Comparison of ENCODE assay signal across 20 cellular contexts in the genomic region with DNA sequence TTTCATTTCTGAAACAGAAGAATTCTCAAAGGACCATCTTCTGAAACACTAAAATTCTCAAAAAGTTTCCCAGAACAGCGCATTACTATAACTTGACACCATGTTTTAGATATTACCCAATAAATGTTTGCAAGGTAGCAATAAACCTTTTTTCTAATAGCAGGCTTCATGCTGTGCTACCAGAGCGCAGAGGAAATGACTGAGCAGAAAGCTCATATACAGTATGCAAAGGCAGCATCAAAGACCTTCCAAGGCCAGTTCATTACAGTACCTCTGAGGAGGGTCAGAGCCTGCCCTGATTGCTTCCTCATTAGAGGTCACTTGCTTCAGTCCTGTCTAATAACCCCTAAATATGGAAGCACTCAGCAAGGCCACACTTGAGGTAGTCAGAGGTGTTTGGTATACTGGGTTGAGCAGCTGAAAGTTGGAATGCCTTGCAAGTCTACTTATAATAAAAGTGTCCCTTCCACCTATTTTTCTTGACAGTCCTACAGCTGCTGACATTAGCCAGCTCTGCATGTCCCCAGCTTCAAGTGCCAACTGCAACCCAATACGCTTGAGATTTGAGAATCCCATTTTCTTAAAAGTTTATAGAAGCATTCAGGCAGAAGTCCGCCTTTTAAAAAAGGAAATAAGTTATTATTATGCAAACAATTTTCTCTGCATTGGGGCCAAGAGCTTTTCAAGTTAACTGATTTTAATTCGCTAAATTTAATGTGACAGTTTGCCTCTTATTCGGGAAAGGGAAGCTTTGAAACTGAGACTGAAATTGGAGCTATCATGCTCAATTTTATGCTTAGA.
"Had no signal": no experiment of that assay in that cellular context is flagged by ENCODE, and none has a peak within 500 bp of the region (broad histone marks: within the 10 kb centered on the region; RNA-seq: fewer than 3 reads in every experiment).

No MANE protein-coding gene starts in this region.

- H3K4me3 ChIP-seq: breast epithelium, dorsolateral prefrontal cortex, lung, ovary, sigmoid colon, stomach, testis, upper lobe of right lung had no signal

- H3K27ac ChIP-seq: breast epithelium, dorsolateral prefrontal cortex, ovary, sigmoid colon, stomach, testis, upper lobe of right lung had no signal

- H3K36me3 ChIP-seq: breast epithelium, ovary, sigmoid colon, stomach, upper lobe of right lung had no signal

- H3K9me3 Mint-ChIP-seq: activated naive CD4-positive, alpha-beta T cell treated with anti-CD3 and anti-CD28 coated beads for 36 hours; activated naive CD8-positive, alpha-beta T cell treated with anti-CD3 and anti-CD28 coated beads, Interleukin-2, amount 50 U/mL, for 24 hours; activated T-helper 2 cell treated with anti-CD3 and anti-CD28 coated beads, Interferon-gamma antibody, Interleukin-2, Interleukin-4, amounts not matched to agents 10 μg/mL and 5 μg/mL and 100 μg/mL, durations not matched to agents 14 hours and 24 hours and 36 hours; endodermal cell had no signal

- H3K4me1 Mint-ChIP-seq: activated naive CD8-positive, alpha-beta T cell treated with anti-CD3 and anti-CD28 coated beads, Interleukin-2, amount 50 U/mL, for 24 hours; immature natural killer cell had no signal

- H3K4me1 ChIP-seq: breast epithelium, sigmoid colon, stomach, testis had no signal

- H3K36me3 Mint-ChIP-seq: immature natural killer cell had no signal

- H3K27me3 ChIP-seq: breast epithelium, dorsolateral prefrontal cortex, ovary, sigmoid colon, stomach, testis, upper lobe of right lung had no signal

- H3K4me3 Mint-ChIP-seq: activated naive CD4-positive, alpha-beta T cell treated with anti-CD3 and anti-CD28 coated beads for 36 hours; activated naive CD8-positive, alpha-beta T cell treated with anti-CD3 and anti-CD28 coated beads, Interleukin-2, amount 50 U/mL, for 24 hours; endodermal cell; immature natural killer cell had no signal

- FAIRE-seq: frontal cortex had no signal

- DNase-seq: activated CD4-positive, alpha-beta T cell treated with anti-CD3 and anti-CD28 coated beads for 1 hour; activated CD4-positive, alpha-beta T cell treated with anti-CD3 and anti-CD28 coated beads, Interleukin-2, amount 50 U/mL, for 4 hours; activated naive CD4-positive, alpha-beta T cell treated with anti-CD3 and anti-CD28 coated beads for 36 hours; activated naive CD8-positive, alpha-beta T cell treated with anti-CD3 and anti-CD28 coated beads, Interleukin-2, amount 50 U/mL, for 24 hours; aorta; dorsolateral prefrontal cortex; endodermal cell; head of caudate nucleus; immature natural killer cell; ovary; sigmoid colon; stimulated activated CD4-positive, alpha-beta T cell treated with anti-CD3 and anti-CD28 coated beads, Interleukin-1b, Interleukin-23, amount 100 ng/mL, for 48 hours; stomach; T1000; testis; upper lobe of right lung had no signal

- H3K27ac Mint-ChIP-seq: activated naive CD4-positive, alpha-beta T cell treated with anti-CD3 and anti-CD28 coated beads for 36 hours; activated naive CD8-positive, alpha-beta T cell treated with anti-CD3 and anti-CD28 coated beads, Interleukin-2, amount 50 U/mL, for 24 hours; activated T-helper 2 cell treated with anti-CD3 and anti-CD28 coated beads, Interferon-gamma antibody, Interleukin-2, Interleukin-4, amounts not matched to agents 10 μg/mL and 5 μg/mL and 100 μg/mL, durations not matched to agents 14 hours and 24 hours and 36 hours; endodermal cell; immature natural killer cell had no signal

- H3K9me3 ChIP-seq: breast epithelium, ovary, sigmoid colon, stomach, testis, upper lobe of right lung had no signal

- ATAC-seq: activated naive CD8-positive, alpha-beta T cell treated with anti-CD3 and anti-CD28 coated beads, Interleukin-2, amount 50 U/mL, for 24 hours; upper lobe of right lung had no signal
